Comparison of ENCODE assay signal across 1 cellular context in the genomic region with DNA sequence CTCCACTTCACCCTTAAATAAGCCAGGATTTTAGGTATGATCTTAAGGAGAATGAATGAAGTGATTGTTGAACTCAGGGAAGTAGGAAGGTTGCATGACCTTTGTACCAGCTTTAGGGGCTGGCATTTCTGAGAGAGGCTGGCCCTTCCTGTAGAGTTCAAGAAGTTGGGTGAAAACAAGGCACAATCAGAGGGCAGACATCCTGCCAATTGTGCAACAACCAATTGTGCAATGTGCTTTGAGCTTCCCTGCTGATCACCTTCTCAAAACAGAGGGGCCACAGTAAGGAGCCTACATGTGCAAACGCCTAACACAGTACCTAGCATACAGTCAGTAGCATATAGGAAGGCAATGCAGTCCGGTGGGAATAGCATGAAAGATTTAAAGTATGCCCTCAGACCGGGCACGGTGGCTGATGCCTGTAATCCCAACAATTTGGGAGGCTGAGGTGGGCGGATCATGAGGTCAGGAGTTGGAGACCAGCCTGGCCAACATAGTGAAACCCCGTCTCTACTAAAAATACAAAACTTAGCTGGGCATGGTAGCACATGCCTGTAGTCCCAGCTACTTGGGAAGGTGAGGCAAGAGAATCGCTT.
TF ChIP-seq lines count a peak whose summit lies in the region.

No MANE protein-coding gene starts in this region.

TF ChIP-seq in HepG2, 621 proteins besides CTCF, POLR2A, EP300 and RAD21 (continued from another document and continues in another):
- peak; percentile 75 for TF ChIP-seq NR2C2 (CRISPR knock-in tag; IDR thresholded peaks at IDR 0.05; ENCODE audit: borderline replicate concordance)
- TF ChIP-seq NFYC (CRISPR knock-in tag; IDR thresholded peaks at IDR 0.05) = peak; percentile 32
- TF ChIP-seq, protein P1, sequence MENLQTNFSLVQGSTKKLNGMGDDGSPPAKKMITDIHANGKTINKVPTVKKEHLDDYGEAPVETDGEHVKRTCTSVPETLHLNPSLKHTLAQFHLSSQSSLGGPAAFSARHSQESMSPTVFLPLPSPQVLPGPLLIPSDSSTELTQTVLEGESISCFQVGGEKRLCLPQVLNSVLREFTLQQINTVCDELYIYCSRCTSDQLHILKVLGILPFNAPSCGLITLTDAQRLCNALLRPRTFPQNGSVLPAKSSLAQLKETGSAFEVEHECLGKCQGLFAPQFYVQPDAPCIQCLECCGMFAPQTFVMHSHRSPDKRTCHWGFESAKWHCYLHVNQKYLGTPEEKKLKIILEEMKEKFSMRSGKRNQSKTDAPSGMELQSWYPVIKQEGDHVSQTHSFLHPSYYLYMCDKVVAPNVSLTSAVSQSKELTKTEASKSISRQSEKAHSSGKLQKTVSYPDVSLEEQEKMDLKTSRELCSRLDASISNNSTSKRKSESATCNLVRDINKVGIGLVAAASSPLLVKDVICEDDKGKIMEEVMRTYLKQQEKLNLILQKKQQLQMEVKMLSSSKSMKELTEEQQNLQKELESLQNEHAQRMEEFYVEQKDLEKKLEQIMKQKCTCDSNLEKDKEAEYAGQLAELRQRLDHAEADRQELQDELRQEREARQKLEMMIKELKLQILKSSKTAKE (CRISPR knock-in tag; IDR thresholded peaks at IDR 0.05; ENCODE audit: borderline replicate concordance) = peak; percentile 92
- TF ChIP-seq RXRB (CRISPR knock-in tag; IDR thresholded peaks at IDR 0.05; ENCODE audit: borderline replicate concordance) = peak; percentile 97
- TF ChIP-seq, protein P2, sequence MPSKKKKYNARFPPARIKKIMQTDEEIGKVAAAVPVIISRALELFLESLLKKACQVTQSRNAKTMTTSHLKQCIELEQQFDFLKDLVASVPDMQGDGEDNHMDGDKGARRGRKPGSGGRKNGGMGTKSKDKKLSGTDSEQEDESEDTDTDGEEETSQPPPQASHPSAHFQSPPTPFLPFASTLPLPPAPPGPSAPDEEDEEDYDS (CRISPR knock-in tag; IDR thresholded peaks at IDR 0.05) = peak; percentile 44; the same call in 1 of the 2 replicates
- 0 out of 2 replicates have a peak, but pooled peaks have one; percentile 73 for TF ChIP-seq RFXANK (CRISPR knock-in tag; IDR thresholded peaks at IDR 0.05)
- no peak for TF ChIP-seq ZNF598 (CRISPR knock-in tag; IDR thresholded peaks at IDR 0.05; ENCODE audit: borderline replicate concordance)
- TF ChIP-seq GATAD1 (CRISPR knock-in tag; IDR thresholded peaks at IDR 0.05) = peak; percentile 79
- TF ChIP-seq MED1 (CRISPR knock-in tag; IDR thresholded peaks at IDR 0.05) = peak; percentile 97
- no peak for TF ChIP-seq HES4 (CRISPR knock-in tag; IDR thresholded peaks at IDR 0.05; ENCODE audit: borderline replicate concordance)
- peak; percentile 86 for TF ChIP-seq NR2F6 (IDR thresholded peaks at IDR 0.05)
- TF ChIP-seq NR2F6 (CRISPR knock-in tag; IDR thresholded peaks at IDR 0.05) = peak; percentile 91
- TF ChIP-seq ZFP1 (CRISPR knock-in tag; IDR thresholded peaks at IDR 0.05) = peak; percentile 80; the same call in 1 of the 2 replicates
- no peak for TF ChIP-seq U2AF2 (IDR thresholded peaks at IDR 0.05; ENCODE audit: low read depth, low read length)
- peak; percentile 97 for TF ChIP-seq ZNF710 (CRISPR knock-in tag; IDR thresholded peaks at IDR 0.05; ENCODE audit: borderline replicate concordance)
- peak; percentile 21; the same call in 1 of the 2 replicates for TF ChIP-seq SNAPC2 (CRISPR knock-in tag; IDR thresholded peaks at IDR 0.05)
- no peak for TF ChIP-seq FOXA1 (IDR thresholded peaks at IDR 0.05)
- TF ChIP-seq FOXA1 (CRISPR knock-in tag; IDR thresholded peaks at IDR 0.05) = peak; percentile 67; the same call in 1 of the 2 replicates
- TF ChIP-seq CBX5 (CRISPR knock-in tag; IDR thresholded peaks at IDR 0.05; ENCODE audit: borderline replicate concordance) = peak; percentile 98
- no peak for TF ChIP-seq SOX6 (IDR thresholded peaks at IDR 0.05)
- peak; percentile 99 for TF ChIP-seq SOX6 (CRISPR knock-in tag; IDR thresholded peaks at IDR 0.05)
- peak; percentile 94 for TF ChIP-seq ZNF614 (CRISPR knock-in tag; IDR thresholded peaks at IDR 0.05; ENCODE audit: borderline replicate concordance)
- TF ChIP-seq NFIC (IDR thresholded peaks at IDR 0.05; ENCODE audit: low read length) = peak; percentile 76
- TF ChIP-seq ZFP41 (CRISPR knock-in tag; IDR thresholded peaks at IDR 0.05; ENCODE audit: borderline replicate concordance) = no peak
- TF ChIP-seq ZNF24 (IDR thresholded peaks at IDR 0.05) = peak; percentile 75
- TF ChIP-seq, protein P3, sequence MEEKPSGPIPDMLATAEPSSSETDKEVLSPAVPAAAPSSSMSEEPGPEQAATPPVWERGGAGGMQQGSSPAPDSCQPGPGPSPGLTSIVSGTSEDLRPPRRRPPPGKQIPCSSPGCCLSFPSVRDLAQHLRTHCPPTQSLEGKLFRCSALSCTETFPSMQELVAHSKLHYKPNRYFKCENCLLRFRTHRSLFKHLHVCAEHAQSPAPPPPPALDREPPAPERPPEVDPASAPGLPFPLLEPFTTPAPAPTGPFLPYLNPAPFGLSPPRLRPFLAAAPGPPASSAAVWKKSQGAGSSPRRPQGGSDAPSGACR (CRISPR knock-in tag; IDR thresholded peaks at IDR 0.05) = peak; percentile 51; the same call in 1 of the 2 replicates
- TF ChIP-seq BCL6 (CRISPR knock-in tag; IDR thresholded peaks at IDR 0.05) = peak; percentile 88
- no peak for TF ChIP-seq ZNF260 (CRISPR knock-in tag; IDR thresholded peaks at IDR 0.05; ENCODE audit: borderline replicate concordance, low read depth)
- TF ChIP-seq MIER2 (CRISPR knock-in tag; IDR thresholded peaks at IDR 0.05) = peak; percentile 87
- TF ChIP-seq, protein P4, sequence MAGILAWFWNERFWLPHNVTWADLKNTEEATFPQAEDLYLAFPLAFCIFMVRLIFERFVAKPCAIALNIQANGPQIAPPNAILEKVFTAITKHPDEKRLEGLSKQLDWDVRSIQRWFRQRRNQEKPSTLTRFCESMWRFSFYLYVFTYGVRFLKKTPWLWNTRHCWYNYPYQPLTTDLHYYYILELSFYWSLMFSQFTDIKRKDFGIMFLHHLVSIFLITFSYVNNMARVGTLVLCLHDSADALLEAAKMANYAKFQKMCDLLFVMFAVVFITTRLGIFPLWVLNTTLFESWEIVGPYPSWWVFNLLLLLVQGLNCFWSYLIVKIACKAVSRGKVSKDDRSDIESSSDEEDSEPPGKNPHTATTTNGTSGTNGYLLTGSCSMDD (CRISPR knock-in tag; IDR thresholded peaks at IDR 0.05) = no peak
- TF ChIP-seq ZFY (CRISPR knock-in tag; IDR thresholded peaks at IDR 0.05) = no peak
- TF ChIP-seq HMG20B (CRISPR knock-in tag; conservative IDR thresholded peaks at IDR 0.05) = peak; percentile 89
- peak; percentile 89 for TF ChIP-seq MIXL1 (CRISPR knock-in tag; IDR thresholded peaks at IDR 0.05)
- peak; percentile 97 for TF ChIP-seq POGZ (CRISPR knock-in tag; IDR thresholded peaks at IDR 0.05)
- TF ChIP-seq, protein P5, sequence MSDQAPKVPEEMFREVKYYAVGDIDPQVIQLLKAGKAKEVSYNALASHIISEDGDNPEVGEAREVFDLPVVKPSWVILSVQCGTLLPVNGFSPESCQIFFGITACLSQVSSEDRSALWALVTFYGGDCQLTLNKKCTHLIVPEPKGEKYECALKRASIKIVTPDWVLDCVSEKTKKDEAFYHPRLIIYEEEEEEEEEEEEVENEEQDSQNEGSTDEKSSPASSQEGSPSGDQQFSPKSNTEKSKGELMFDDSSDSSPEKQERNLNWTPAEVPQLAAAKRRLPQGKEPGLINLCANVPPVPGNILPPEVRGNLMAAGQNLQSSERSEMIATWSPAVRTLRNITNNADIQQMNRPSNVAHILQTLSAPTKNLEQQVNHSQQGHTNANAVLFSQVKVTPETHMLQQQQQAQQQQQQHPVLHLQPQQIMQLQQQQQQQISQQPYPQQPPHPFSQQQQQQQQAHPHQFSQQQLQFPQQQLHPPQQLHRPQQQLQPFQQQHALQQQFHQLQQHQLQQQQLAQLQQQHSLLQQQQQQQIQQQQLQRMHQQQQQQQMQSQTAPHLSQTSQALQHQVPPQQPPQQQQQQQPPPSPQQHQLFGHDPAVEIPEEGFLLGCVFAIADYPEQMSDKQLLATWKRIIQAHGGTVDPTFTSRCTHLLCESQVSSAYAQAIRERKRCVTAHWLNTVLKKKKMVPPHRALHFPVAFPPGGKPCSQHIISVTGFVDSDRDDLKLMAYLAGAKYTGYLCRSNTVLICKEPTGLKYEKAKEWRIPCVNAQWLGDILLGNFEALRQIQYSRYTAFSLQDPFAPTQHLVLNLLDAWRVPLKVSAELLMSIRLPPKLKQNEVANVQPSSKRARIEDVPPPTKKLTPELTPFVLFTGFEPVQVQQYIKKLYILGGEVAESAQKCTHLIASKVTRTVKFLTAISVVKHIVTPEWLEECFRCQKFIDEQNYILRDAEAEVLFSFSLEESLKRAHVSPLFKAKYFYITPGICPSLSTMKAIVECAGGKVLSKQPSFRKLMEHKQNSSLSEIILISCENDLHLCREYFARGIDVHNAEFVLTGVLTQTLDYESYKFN (CRISPR knock-in tag; conservative IDR thresholded peaks at IDR 0.05) = peak; percentile 94
- TF ChIP-seq ZNF605 (CRISPR knock-in tag; IDR thresholded peaks at IDR 0.05) = peak; percentile 38; the same call in 1 of the 2 replicates
- peak; percentile 33; the same call in 1 of the 2 replicates for TF ChIP-seq UBTF (CRISPR knock-in tag; IDR thresholded peaks at IDR 0.05)
- TF ChIP-seq ZNF580 (CRISPR knock-in tag; IDR thresholded peaks at IDR 0.05; ENCODE audit: borderline replicate concordance, low read depth) = peak; percentile 95
- peak; percentile 89 for TF ChIP-seq ZNF317 (CRISPR knock-in tag; IDR thresholded peaks at IDR 0.05)
- TF ChIP-seq, protein P6, sequence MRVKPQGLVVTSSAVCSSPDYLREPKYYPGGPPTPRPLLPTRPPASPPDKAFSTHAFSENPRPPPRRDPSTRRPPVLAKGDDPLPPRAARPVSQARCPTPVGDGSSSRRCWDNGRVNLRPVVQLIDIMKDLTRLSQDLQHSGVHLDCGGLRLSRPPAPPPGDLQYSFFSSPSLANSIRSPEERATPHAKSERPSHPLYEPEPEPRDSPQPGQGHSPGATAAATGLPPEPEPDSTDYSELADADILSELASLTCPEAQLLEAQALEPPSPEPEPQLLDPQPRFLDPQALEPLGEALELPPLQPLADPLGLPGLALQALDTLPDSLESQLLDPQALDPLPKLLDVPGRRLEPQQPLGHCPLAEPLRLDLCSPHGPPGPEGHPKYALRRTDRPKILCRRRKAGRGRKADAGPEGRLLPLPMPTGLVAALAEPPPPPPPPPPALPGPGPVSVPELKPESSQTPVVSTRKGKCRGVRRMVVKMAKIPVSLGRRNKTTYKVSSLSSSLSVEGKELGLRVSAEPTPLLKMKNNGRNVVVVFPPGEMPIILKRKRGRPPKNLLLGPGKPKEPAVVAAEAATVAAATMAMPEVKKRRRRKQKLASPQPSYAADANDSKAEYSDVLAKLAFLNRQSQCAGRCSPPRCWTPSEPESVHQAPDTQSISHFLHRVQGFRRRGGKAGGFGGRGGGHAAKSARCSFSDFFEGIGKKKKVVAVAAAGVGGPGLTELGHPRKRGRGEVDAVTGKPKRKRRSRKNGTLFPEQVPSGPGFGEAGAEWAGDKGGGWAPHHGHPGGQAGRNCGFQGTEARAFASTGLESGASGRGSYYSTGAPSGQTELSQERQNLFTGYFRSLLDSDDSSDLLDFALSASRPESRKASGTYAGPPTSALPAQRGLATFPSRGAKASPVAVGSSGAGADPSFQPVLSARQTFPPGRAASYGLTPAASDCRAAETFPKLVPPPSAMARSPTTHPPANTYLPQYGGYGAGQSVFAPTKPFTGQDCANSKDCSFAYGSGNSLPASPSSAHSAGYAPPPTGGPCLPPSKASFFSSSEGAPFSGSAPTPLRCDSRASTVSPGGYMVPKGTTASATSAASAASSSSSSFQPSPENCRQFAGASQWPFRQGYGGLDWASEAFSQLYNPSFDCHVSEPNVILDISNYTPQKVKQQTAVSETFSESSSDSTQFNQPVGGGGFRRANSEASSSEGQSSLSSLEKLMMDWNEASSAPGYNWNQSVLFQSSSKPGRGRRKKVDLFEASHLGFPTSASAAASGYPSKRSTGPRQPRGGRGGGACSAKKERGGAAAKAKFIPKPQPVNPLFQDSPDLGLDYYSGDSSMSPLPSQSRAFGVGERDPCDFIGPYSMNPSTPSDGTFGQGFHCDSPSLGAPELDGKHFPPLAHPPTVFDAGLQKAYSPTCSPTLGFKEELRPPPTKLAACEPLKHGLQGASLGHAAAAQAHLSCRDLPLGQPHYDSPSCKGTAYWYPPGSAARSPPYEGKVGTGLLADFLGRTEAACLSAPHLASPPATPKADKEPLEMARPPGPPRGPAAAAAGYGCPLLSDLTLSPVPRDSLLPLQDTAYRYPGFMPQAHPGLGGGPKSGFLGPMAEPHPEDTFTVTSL (CRISPR knock-in tag; IDR thresholded peaks at IDR 0.05; ENCODE audit: borderline replicate concordance) = peak; percentile 75
- TF ChIP-seq RARA (CRISPR knock-in tag; IDR thresholded peaks at IDR 0.05) = peak; percentile 97
- no peak for TF ChIP-seq ZNF333 (CRISPR knock-in tag; IDR thresholded peaks at IDR 0.05; ENCODE audit: borderline replicate concordance)
- peak; percentile 95 for TF ChIP-seq ZNF331 (CRISPR knock-in tag; IDR thresholded peaks at IDR 0.05)
- TF ChIP-seq ZSCAN30 (CRISPR knock-in tag; IDR thresholded peaks at IDR 0.05) = no peak
- TF ChIP-seq THAP11 (CRISPR knock-in tag; IDR thresholded peaks at IDR 0.05) = peak; percentile 84
